ENCODE assay signal across 1 cellular context in the genomic region with DNA sequence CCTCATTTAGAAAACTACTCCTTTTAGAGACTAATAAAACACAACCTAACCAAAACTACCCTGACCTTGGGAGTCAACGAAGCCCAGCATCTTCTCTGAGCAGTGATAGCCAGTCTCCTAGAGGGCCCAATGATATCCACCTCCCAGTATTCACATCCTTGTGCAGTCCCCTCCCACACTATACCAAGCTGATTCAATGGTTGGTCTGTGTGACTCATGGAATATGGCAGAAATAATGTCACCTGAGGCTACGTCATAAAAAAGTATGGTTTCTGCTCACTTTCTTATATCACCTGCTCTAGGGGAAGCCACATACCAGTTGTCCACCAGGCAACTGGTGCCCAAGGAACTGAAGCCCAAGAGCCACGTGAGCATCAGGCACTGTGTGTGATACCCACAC.
TF ChIP-seq lines count a peak whose summit lies in the region.

No MANE protein-coding gene starts in this region.

TF ChIP-seq in HCT116, 20 proteins besides CTCF, POLR2A, EP300 and RAD21:
- TF ChIP-seq YY1 (IDR thresholded peaks at IDR 0.05; ENCODE audit: extremely low read depth, insufficient replicate concordance, low read depth, low read length) (no peak), CBX3 (IDR thresholded peaks at IDR 0.05; ENCODE audit: low read depth) (no peak), SIN3A (IDR thresholded peaks at IDR 0.05; ENCODE audit: low read depth) (no peak), SP1 (IDR thresholded peaks at IDR 0.05; ENCODE audit: low read depth) (no peak), SRF (IDR thresholded peaks at IDR 0.05; ENCODE audit: low read depth) (no peak), EZH2 (IDR thresholded peaks at IDR 0.05) (no peak), FOSL1 (IDR thresholded peaks at IDR 0.05; ENCODE audit: low read depth) (no peak), JUND (IDR thresholded peaks at IDR 0.05) (no peak), ZFX (IDR thresholded peaks at IDR 0.05) (no peak), TCF7L2 (IDR thresholded peaks at IDR 0.05; ENCODE audit: borderline replicate concordance, extremely low read depth, insufficient read depth, insufficient read length) (no peak), CEBPB (IDR thresholded peaks at IDR 0.05; ENCODE audit: low read depth) (no peak), EGR1 (IDR thresholded peaks at IDR 0.05; ENCODE audit: low read depth) (no peak), EZH2phosphoT487 (IDR thresholded peaks at IDR 0.05; ENCODE audit: borderline replicate concordance) (no peak), POLR2AphosphoS5 (IDR thresholded peaks at IDR 0.05; ENCODE audit: low read depth, low read length) (no peak), ELF1 (IDR thresholded peaks at IDR 0.05; ENCODE audit: borderline replicate concordance, low read depth) (no peak), ZNF274 (IDR thresholded peaks at IDR 0.05; ENCODE audit: low read depth, low read length) (no peak)
- TF ChIP-seq, protein P1, sequence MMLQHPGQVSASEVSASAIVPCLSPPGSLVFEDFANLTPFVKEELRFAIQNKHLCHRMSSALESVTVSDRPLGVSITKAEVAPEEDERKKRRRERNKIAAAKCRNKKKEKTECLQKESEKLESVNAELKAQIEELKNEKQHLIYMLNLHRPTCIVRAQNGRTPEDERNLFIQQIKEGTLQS (IDR thresholded peaks at IDR 0.05) = no peak
- TF ChIP-seq, protein P2, sequence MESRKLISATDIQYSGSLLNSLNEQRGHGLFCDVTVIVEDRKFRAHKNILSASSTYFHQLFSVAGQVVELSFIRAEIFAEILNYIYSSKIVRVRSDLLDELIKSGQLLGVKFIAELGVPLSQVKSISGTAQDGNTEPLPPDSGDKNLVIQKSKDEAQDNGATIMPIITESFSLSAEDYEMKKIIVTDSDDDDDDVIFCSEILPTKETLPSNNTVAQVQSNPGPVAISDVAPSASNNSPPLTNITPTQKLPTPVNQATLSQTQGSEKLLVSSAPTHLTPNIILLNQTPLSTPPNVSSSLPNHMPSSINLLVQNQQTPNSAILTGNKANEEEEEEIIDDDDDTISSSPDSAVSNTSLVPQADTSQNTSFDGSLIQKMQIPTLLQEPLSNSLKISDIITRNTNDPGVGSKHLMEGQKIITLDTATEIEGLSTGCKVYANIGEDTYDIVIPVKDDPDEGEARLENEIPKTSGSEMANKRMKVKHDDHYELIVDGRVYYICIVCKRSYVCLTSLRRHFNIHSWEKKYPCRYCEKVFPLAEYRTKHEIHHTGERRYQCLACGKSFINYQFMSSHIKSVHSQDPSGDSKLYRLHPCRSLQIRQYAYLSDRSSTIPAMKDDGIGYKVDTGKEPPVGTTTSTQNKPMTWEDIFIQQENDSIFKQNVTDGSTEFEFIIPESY (IDR thresholded peaks at IDR 0.05; ENCODE audit: extremely low read depth, insufficient replicate concordance, low read length) = no peak
- TF ChIP-seq, protein P3, sequence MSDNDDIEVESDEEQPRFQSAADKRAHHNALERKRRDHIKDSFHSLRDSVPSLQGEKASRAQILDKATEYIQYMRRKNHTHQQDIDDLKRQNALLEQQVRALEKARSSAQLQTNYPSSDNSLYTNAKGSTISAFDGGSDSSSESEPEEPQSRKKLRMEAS (IDR thresholded peaks at IDR 0.05) = no peak
- TF ChIP-seq, protein P4, sequence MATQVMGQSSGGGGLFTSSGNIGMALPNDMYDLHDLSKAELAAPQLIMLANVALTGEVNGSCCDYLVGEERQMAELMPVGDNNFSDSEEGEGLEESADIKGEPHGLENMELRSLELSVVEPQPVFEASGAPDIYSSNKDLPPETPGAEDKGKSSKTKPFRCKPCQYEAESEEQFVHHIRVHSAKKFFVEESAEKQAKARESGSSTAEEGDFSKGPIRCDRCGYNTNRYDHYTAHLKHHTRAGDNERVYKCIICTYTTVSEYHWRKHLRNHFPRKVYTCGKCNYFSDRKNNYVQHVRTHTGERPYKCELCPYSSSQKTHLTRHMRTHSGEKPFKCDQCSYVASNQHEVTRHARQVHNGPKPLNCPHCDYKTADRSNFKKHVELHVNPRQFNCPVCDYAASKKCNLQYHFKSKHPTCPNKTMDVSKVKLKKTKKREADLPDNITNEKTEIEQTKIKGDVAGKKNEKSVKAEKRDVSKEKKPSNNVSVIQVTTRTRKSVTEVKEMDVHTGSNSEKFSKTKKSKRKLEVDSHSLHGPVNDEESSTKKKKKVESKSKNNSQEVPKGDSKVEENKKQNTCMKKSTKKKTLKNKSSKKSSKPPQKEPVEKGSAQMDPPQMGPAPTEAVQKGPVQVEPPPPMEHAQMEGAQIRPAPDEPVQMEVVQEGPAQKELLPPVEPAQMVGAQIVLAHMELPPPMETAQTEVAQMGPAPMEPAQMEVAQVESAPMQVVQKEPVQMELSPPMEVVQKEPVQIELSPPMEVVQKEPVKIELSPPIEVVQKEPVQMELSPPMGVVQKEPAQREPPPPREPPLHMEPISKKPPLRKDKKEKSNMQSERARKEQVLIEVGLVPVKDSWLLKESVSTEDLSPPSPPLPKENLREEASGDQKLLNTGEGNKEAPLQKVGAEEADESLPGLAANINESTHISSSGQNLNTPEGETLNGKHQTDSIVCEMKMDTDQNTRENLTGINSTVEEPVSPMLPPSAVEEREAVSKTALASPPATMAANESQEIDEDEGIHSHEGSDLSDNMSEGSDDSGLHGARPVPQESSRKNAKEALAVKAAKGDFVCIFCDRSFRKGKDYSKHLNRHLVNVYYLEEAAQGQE (IDR thresholded peaks at IDR 0.05; ENCODE audit: low read depth) = no peak
